In the genomic region with DNA sequence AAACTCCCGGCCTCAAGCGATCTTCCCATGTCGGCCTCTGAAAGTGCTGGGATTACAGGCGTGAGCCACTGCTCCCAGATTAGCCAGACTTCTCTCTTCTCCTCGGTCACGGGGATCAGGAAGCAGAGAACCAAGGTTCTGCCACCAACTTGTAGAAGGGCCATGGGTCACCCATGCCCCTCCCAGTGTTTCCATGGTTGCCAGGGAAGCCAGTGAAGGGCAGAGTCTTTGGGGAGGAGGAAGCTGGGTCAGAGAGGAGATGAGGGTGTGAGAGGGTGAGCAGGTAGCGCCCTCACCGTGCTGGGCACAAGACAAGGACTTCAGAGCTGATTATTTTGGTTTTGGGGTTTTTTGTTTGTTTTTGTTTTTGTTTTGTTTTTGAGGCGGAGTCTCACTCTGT, we compare ENCODE assay signal across 13 cellular contexts.
DNase-seq lines count a peak whose midpoint lies in the region; ATAC-seq and TF ChIP-seq lines count a peak whose summit lies in the region.
"Had no signal": no experiment of that assay in that cellular context is flagged by ENCODE, and none has a peak within 500 bp of the region (broad histone marks: within the 10 kb centered on the region; RNA-seq: fewer than 3 reads in every experiment).

No MANE protein-coding gene starts in this region.

- intact Hi-C loops in spleen (cut with DNase I; ENCODE audit: low total_unique reads), result no loop called here

- no peaks in the 10 kb centered on the region for H3K27me3 ChIP-seq in spleen (replicated peaks in 1 of 7)
- H3K27me3 ChIP-seq: SJSA1 had no signal

- no peak for TF ChIP-seq POLR2A in spleen (IDR thresholded peaks at IDR 0.05)

- peaks cover 0 to 7% (median 2%) of the 10 kb centered on the region in 8 donors for H3K9me3 ChIP-seq in spleen

- peaks cover 51 to 100% (median 93%) of the 10 kb centered on the region in 6 donors for H3K4me1 ChIP-seq in spleen

- peak overlapping the region in 7 of 8 donors; percentile 88 to 97 (median 92) for H3K27ac ChIP-seq in spleen
- H3K27ac ChIP-seq: SJSA1 had no signal

- H3K4me3 ChIP-seq in spleen, result peak overlapping the region in 1 of 8 donors; percentile 52
- H3K4me3 ChIP-seq: SJSA1 had no signal

- DNase-seq in HT-29 (ENCODE audit: low spot score), result peak; percentile 74
- peak; percentile 53 for DNase-seq in SKM-1 treated with dmso at 0.1 percent for 144 hours (lab: John Stamatoyannopoulos, UW; ENCODE audit: unreplicated experiment)
- DNase-seq in left lobe of liver (ENCODE audit: low spot score), result peak; percentile 71
- peak; percentile 87 for DNase-seq in spleen
- DNase-seq in kidney glomerular epithelial cell (lab: John Stamatoyannopoulos, UW), result no peak
- no peak for DNase-seq in epidermal melanocyte (ENCODE audit: insufficient read length, low spot score)
- no peak for DNase-seq in KG1 (lab: John Stamatoyannopoulos, UW)
- no peak for DNase-seq in cortex of kidney (lab: John Stamatoyannopoulos, UW)
- DNase-seq: activated CD4-positive, alpha-beta T cell treated with anti-CD3 and anti-CD28 coated beads, Interleukin-2, amount 50 U/mL, for 4 hours; Karpas-422; NCI-H226 had no signal

- 53 to 77% (median 55%) methylated on average over 9 of the region's 9 CpGs for WGBS in spleen, 5 donors

- no peak for TF ChIP-seq CTCF in spleen (IDR thresholded peaks at IDR 0.05 in 8 of 11, conservative IDR thresholded peaks at IDR 0.05 in 3 of 11)

- H3K36me3 ChIP-seq in spleen, result no peaks in the 10 kb centered on the region
- H3K36me3 ChIP-seq: SJSA1 had no signal

- peak; percentile 32 for ATAC-seq in left lobe of liver
- ATAC-seq: activated naive CD4-positive, alpha-beta T cell treated with anti-CD3 and anti-CD28 coated beads, Interleukin-2, amount 50 U/mL, for 72 hours had no signal

Comparison
In these comparisons a context has a peak if more than half of its experiments do, and no peak if none do; other contexts are left out.
1. DNase-seq: peak in HT-29 (single experiment), SKM-1 treated with dmso at 0.1 percent for 144 hours (single experiment), left lobe of liver (single experiment) and spleen (single experiment); none in kidney glomerular epithelial cell (single experiment), epidermal melanocyte (single experiment), KG1 (single experiment) and cortex of kidney (single experiment).